In genomic region chr1:76018045-76018444, GRCh38 we compare ENCODE assay signal across 24 cellular contexts. TPM values are rescaled to one million over a fixed set of nuclear protein-coding genes. Genes with fewer than 3 reads are reported as not detected.
"Had no signal": no experiment of that assay in that cellular context is flagged by ENCODE, and none has a peak within 500 bp of the region (broad histone marks: within the 10 kb centered on the region; RNA-seq: fewer than 3 reads in every experiment).

No MANE protein-coding gene starts in this region.

- ATAC-seq: naive thymus-derived CD8-positive, alpha-beta T cell; pancreas; right cardiac atrium; sciatic nerve; stimulated activated naive B cell treated with anti-CD40 and anti-IgM and Interleukin-4, amounts not matched to agents 10 μg/mL and 1 μg/mL and 100 μg/mL, for 72 hours; stimulated activated naive CD8-positive, alpha-beta T cell treated with anti-CD3 and anti-CD28 coated beads, Interleukin-15, Interleukin-2, amounts not matched to agents 100 U/mL and 50 U/mL, for 24 hours; upper lobe of right lung had no signal

- H3K27me3 ChIP-seq: pancreas, stomach, testis, thyroid gland, transverse colon, upper lobe of right lung had no signal

- H3K36me3 ChIP-seq: left ventricle myocardium inferior, pancreas, prostate gland, stomach, thyroid gland, transverse colon, upper lobe of right lung had no signal

- DNase-seq: islet precursor cell; left ventricle myocardium inferior; naive thymus-derived CD8-positive, alpha-beta T cell; nucleus accumbens; pancreas; posterior cingulate gyrus; retina; right cardiac atrium; stimulated activated CD4-positive, alpha-beta T cell treated with anti-CD3 and anti-CD28 coated beads, Interleukin-12 subunit alpha, Interleukin-12 subunit beta, amount 100 ng/mL, for 4 hours; stimulated activated CD4-positive, alpha-beta T cell treated with anti-CD3 and anti-CD28 coated beads, Interleukin-15, amount 100 ng/mL, for 24 hours; stimulated activated CD4-positive, alpha-beta T cell treated with anti-CD3 and anti-CD28 coated beads, Interleukin-2, amount 100 ng/mL, for 24 hours; stimulated activated CD4-positive, alpha-beta T cell treated with anti-CD3 and anti-CD28 coated beads, Interleukin-4, amount 100 ng/mL, for 1 hour; stimulated activated naive B cell treated with anti-CD40 and anti-IgM and Interleukin-4, amounts not matched to agents 10 μg/mL and 1 μg/mL and 100 μg/mL, for 72 hours; stimulated activated naive CD8-positive, alpha-beta T cell treated with anti-CD3 and anti-CD28 coated beads, Interleukin-15, Interleukin-2, amounts not matched to agents 100 U/mL and 50 U/mL, for 24 hours; stomach; testis; thyroid gland; transverse colon; upper lobe of right lung had no signal

- H3K27ac ChIP-seq: left ventricle myocardium inferior, pancreas, prostate gland, skin epidermis, stomach, testis, thyroid gland, transverse colon, upper lobe of right lung had no signal

- H3K9me3 ChIP-seq: left ventricle myocardium inferior, pancreas, prostate gland, stomach, testis, thyroid gland, transverse colon, upper lobe of right lung had no signal

- H3K4me1 ChIP-seq: left ventricle myocardium inferior, pancreas, prostate gland, stomach, testis, transverse colon, upper lobe of right lung had no signal

- H3K4me3 ChIP-seq: left ventricle myocardium inferior, lung, pancreas, prostate gland, skin epidermis, stomach, testis, thyroid gland, transverse colon, upper lobe of right lung had no signal

RNA-seq across cellular contexts. Expression of gene ST6GALNAC3, which starts 56.5 kb away (rescaled TPM):
- total RNA-seq: osteoblast had no signal
